ENCODE assay signal across 23 cellular contexts in genomic region chr1:29310616-29311180, GRCh38.
DNase-seq lines count a peak whose midpoint lies in the region; ATAC-seq lines count a peak whose summit lies in the region.
"Had no signal": no experiment of that assay in that cellular context is flagged by ENCODE, and none has a peak within 500 bp of the region (broad histone marks: within the 10 kb centered on the region; RNA-seq: fewer than 3 reads in every experiment).

No MANE protein-coding gene starts in this region.

- ATAC-seq in HG02885 (IDR thresholded peaks at IDR 0.05; ENCODE audit: poor library complexity, unreplicated experiment) (no peak), esophagus mucosa (no peak)
- ATAC-seq: activated naive CD4-positive, alpha-beta T cell treated with anti-CD3 and anti-CD28 coated beads, Interleukin-2, amount 50 U/mL, for 72 hours; gastroesophageal sphincter; naive thymus-derived CD8-positive, alpha-beta T cell; stimulated activated effector memory CD8-positive, alpha-beta T cell treated with anti-CD3 and anti-CD28 coated beads, Interleukin-12 subunit alpha, Interleukin-12 subunit beta, amount 100 ng/mL, for 72 hours had no signal

- DNase-seq in COLO668 (lab: John Stamatoyannopoulos, UW; ENCODE audit: unreplicated experiment), result peak; percentile 71
- peak; percentile 20 for DNase-seq in DMS153 treated with DMSO at 0.1 percent for 48 hours (lab: John Stamatoyannopoulos, UW; ENCODE audit: unreplicated experiment)
- DNase-seq in NCI-H69 (lab: John Stamatoyannopoulos, UW), result peak; percentile 90
- DNase-seq in cerebellum (ENCODE audit: low spot score), result peak; percentile 34
- no peak for DNase-seq in SW480 (ENCODE audit: low spot score)
- DNase-seq in SW 1271 (lab: John Stamatoyannopoulos, UW), result no peak
- DNase-seq: activated CD4-positive, alpha-beta T cell treated with anti-CD3 and anti-CD28 coated beads for 48 hours; BE2C; CD8-positive, alpha-beta memory T cell; colonic mucosa; DMS79; effector CD4-positive, alpha-beta T cell; GDM1; naive thymus-derived CD8-positive, alpha-beta T cell; NCI-H187 treated with DMSO at 0.1 percent for 48 hours; Peyer's patch; SHP77 treated with DMSO at 0.1 percent for 48 hours; stimulated activated CD4-positive, alpha-beta T cell treated with anti-CD3 and anti-CD28 coated beads, Interleukin-4, amount 100 ng/mL, for 4 hours had no signal

Comparison
In these comparisons a context has a peak if more than half of its experiments do, and no peak if none do; other contexts are left out.
1. DNase-seq: peak in COLO668 (single experiment), DMS153 treated with DMSO at 0.1 percent for 48 hours (single experiment), NCI-H69 (single experiment) and cerebellum (single experiment); none in SW480 (single experiment) and SW 1271 (0 of 2).